ENCODE assay signal across 9 cellular contexts in the genomic region with DNA sequence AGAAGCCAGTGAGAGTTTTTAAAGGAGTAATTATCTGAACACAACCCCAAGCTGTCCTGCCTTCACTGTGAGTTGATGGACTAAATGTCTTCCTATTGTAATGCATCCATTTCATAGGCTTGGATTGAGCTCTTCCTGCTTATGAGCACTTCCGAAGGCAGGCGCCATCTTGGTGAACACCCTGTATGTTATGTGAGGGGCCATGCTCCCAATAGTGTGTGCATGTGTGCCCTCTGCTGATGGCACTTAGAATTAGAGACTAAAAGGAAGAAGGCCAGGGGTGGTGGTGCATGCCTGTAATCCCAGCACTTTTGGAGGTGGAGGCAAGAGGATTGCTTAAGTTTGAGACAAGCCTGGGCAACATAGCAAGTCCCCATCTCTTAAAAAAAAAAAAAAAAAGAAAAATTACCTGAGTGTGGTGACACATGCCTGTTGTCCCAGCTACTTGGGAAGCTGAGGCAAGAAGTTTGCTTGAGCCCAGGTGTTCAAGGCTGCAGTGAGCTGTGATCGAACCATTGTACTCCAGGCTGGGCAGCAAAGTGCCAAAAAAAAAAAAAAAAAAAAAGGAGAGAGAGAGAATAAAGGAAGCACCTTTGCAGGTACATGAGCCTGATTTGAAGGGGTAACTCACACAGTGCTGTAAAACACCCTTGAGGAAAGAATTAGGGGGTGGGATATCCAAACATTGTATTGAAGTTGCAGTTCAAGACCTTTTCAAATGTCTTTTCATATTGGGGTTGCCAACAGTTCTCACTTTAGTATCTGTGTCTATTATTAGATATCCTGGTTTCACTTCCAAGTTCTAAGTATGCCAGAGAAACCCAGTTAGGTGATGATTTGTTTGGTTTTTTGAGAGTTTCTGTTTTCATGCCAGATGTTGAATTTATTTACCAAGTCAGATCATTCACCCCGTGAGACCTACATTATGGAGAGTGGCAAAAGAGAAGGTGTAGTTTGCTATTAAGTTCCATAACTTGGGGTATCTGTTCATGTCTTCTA.
A peak's percentile ranks its signal among the peaks of the same experiment; 100 is the strongest.
DNase-seq lines count a peak whose midpoint lies in the region; ATAC-seq and TF ChIP-seq lines count a peak whose summit lies in the region.
"Had no signal": no experiment of that assay in that cellular context is flagged by ENCODE, and none has a peak within 500 bp of the region (broad histone marks: within the 10 kb centered on the region; RNA-seq: fewer than 3 reads in every experiment).

No MANE protein-coding gene starts in this region.

- 58 to 72% methylated on average over 4 of the region's 4 CpGs for WGBS in esophagus squamous epithelium, 2 donors

- H3K27me3 ChIP-seq in Peyer's patch (no peaks in the 10 kb centered on the region), esophagus squamous epithelium (no peaks in the 10 kb centered on the region)

- intact Hi-C loops in esophagus squamous epithelium (cut with DNase I), result no loop called here

- H3K4me3 ChIP-seq in Peyer's patch (no peak overlapping the region), fibroblast of villous mesenchyme (ENCODE audit: low read depth, low read length) (no peak overlapping the region), esophagus squamous epithelium (no peak overlapping the region)

- H3K27ac ChIP-seq in Peyer's patch (peak overlapping the region in 3 of 4 donors; percentile 24 to 73 (median 28)), esophagus squamous epithelium (peak overlapping the region in 2 of 4 donors; percentile 38 to 53)
- H3K27ac ChIP-seq: parathyroid adenoma had no signal

- ATAC-seq in GM19328 (IDR thresholded peaks at IDR 0.05; ENCODE audit: unreplicated experiment), result peak; percentile 35
- ATAC-seq in HG03175 (IDR thresholded peaks at IDR 0.05; ENCODE audit: unreplicated experiment), result peak; percentile 57

- no peaks in the 10 kb centered on the region for H3K9me3 ChIP-seq in Peyer's patch
- no peaks in the 10 kb centered on the region for H3K9me3 ChIP-seq in esophagus squamous epithelium

- TF ChIP-seq CTCF in Peyer's patch (IDR thresholded peaks at IDR 0.05) (peak in 1 of 6 experiments; percentile 4), fibroblast of villous mesenchyme (IDR thresholded peaks at IDR 0.05; ENCODE audit: insufficient read depth, low read depth, low read length) (peak; percentile 22), esophagus squamous epithelium (IDR thresholded peaks at IDR 0.05) (no peak)

- no peak for TF ChIP-seq POLR2A in Peyer's patch (IDR thresholded peaks at IDR 0.05)
- no peak for TF ChIP-seq POLR2A in esophagus squamous epithelium (IDR thresholded peaks at IDR 0.05)

- H3K4me1 ChIP-seq in Peyer's patch, result peaks cover 0 to 16% (median 6%) of the 10 kb centered on the region in 4 donors
- H3K4me1 ChIP-seq in esophagus squamous epithelium, result peaks cover 0 to 52% (median 29%) of the 10 kb centered on the region in 3 donors

- peak; percentile 54 for DNase-seq in Daoy (ENCODE audit: low read depth)
- no peak for DNase-seq in Peyer's patch
- DNase-seq in fibroblast of villous mesenchyme (ENCODE audit: low read depth), result no peak
- no peak for DNase-seq in esophagus squamous epithelium (lab: John Stamatoyannopoulos, UW)
- DNase-seq in NK-92 treated with Interleukin-12 subunit alpha and Interleukin-12 subunit beta, amount 100 ng/mL, for 24 hours (lab: John Stamatoyannopoulos, UW), result no peak
- DNase-seq in activated CD4-positive, CD25-positive, alpha-beta regulatory T cell treated with anti-CD3 and anti-CD28 coated beads, Interleukin-2, amount 50 U/mL, for 72 hours, result no peak

- H3K36me3 ChIP-seq in Peyer's patch (no peaks in the 10 kb centered on the region), esophagus squamous epithelium (peaks cover 0 to 6% (median 0%) of the 10 kb centered on the region in 3 donors)
